8 cellular contexts compared by ENCODE assay signal in genomic region chr1:113975211-113975895, GRCh38. TPM values are rescaled to one million over a fixed set of nuclear protein-coding genes. Genes with fewer than 3 reads are reported as not detected.
DNase-seq lines count a peak whose midpoint lies in the region; ATAC-seq and TF ChIP-seq lines count a peak whose summit lies in the region.

No MANE protein-coding gene starts in this region.

- H3K4me3 ChIP-seq in NB4 (ENCODE audit: low read depth, low read length) (no peak overlapping the region), astrocyte of the spinal cord (ENCODE audit: low read depth, low read length) (no peak overlapping the region)

- no peak for TF ChIP-seq CTCF in NB4 (IDR thresholded peaks at IDR 0.05; ENCODE audit: low read depth, low read length)
- no peak for TF ChIP-seq CTCF in astrocyte of the spinal cord (IDR thresholded peaks at IDR 0.05; ENCODE audit: low read depth, low read length)

- in situ Hi-C loops in astrocyte of the spinal cord (cut with HindIII; ENCODE audit: low sequenced_read_pairs) (no loop called here), G401 (cut with HindIII; ENCODE audit: low sequenced_read_pairs) (no loop called here)

- intact Hi-C loops in Right ventricle myocardium inferior (cut with DNase I) = loop anchor here (5.0 kb wide), 1 partner anchor 143 kb away; no protein-coding TSS in a partner anchor

- ATAC-seq in GM19351 (IDR thresholded peaks at IDR 0.05; ENCODE audit: unreplicated experiment) = peak; percentile 57
- no peak for ATAC-seq in Right ventricle myocardium inferior
- ATAC-seq in GM21576 (IDR thresholded peaks at IDR 0.05; ENCODE audit: unreplicated experiment) = no peak

- TF ChIP-seq POLR2A in NB4 (IDR thresholded peaks at IDR 0.05; ENCODE audit: extremely low read depth, insufficient read length) = no peak

- DNase-seq in NB4 (ENCODE audit: low read depth) = peak; percentile 85
- DNase-seq in astrocyte of the spinal cord (ENCODE audit: low read depth, low spot score) = peak; percentile 39
- DNase-seq in renal cortical epithelial cell (ENCODE audit: low read depth) = peak; percentile 44
- no peak for DNase-seq in Right ventricle myocardium inferior (ENCODE audit: missing footprints)
- DNase-seq in activated CD8-positive, alpha-beta memory T cell treated with anti-CD3 and anti-CD28 coated beads, Interleukin-2, amount 50 U/mL, for 4 hours = no peak
- DNase-seq in G401 (ENCODE audit: low spot score) = no peak

RNA-seq across cellular contexts. Expression of gene OLFML3, which starts 3.9 kb away (rescaled TPM):
- total RNA-seq in renal cortical epithelial cell (0.52 and 5.1 TPM in 2 replicates), Right ventricle myocardium inferior (13.8 TPM)
- total RNA-seq in G401 (2014; rRNA removed; shearing (Covaris generic)) = 0.31 and 0.49 TPM in 2 replicates

RNA-seq across cellular contexts. Expression of gene HIPK1, which starts 46.2 kb away (rescaled TPM):
- total RNA-seq in renal cortical epithelial cell (20.8 and 51.0 TPM in 2 replicates), Right ventricle myocardium inferior (50.3 TPM)
- total RNA-seq in G401 (2014; rRNA removed; shearing (Covaris generic)) = 11.3 and 13.1 TPM in 2 replicates

Comparison
In these comparisons a context has a peak if more than half of its experiments do, and no peak if none do; other contexts are left out.
1. DNase-seq: peak in NB4 (single experiment), astrocyte of the spinal cord (single experiment) and renal cortical epithelial cell (single experiment); none in Right ventricle myocardium inferior (single experiment), activated CD8-positive, alpha-beta memory T cell treated with anti-CD3 and anti-CD28 coated beads, Interleukin-2, amount 50 U/mL, for 4 hours (single experiment) and G401 (single experiment).